In genomic region chr14:103520657-103521437, GRCh38 we compare ENCODE assay signal across 8 cellular contexts. TPM values are rescaled to one million over a fixed set of nuclear protein-coding genes. Genes with fewer than 3 reads are reported as not detected.
DNase-seq lines count a peak whose midpoint lies in the region; ATAC-seq and TF ChIP-seq lines count a peak whose summit lies in the region.

No MANE protein-coding gene starts in this region.

- peak overlapping the region in 1 of 2 experiments; percentile 74; a peak in 2 of 4 replicates for H3K27ac ChIP-seq in SK-N-SH (ENCODE audit: low read depth in 2 of 2, low read length in 1 of 2)
- H3K27ac ChIP-seq in uterus, result peak overlapping the region; percentile 82 to 84

- WGBS in SK-N-SH (ENCODE audit: low lambda C conversion rate), result 25% methylated on average over 26 of the region's 66 CpGs

- H3K4me1 ChIP-seq in SK-N-SH (ENCODE audit: control insufficient read depth in 1 of 2, insufficient read depth in 2 of 2, low read depth in 1 of 2, low read length in 1 of 2) (peaks cover 0 to 20% of the 10 kb centered on the region in 2 experiments; a peak in 1 of 4 replicates), uterus (peaks cover 0 to 27% of the 10 kb centered on the region in 2 donors)

- peaks cover 9% of the 10 kb centered on the region for H3F3A ChIP-seq in SK-N-SH (replicated peaks; ENCODE audit: insufficient read depth)

- H4K20me1 ChIP-seq in SK-N-SH (ENCODE audit: insufficient read depth), result no peaks in the 10 kb centered on the region

- no peaks in the 10 kb centered on the region for H3K9me2 ChIP-seq in SK-N-SH

- DNase-seq in LHCN-M2 (ENCODE audit: low read depth), result peak; percentile 38
- peak; percentile 92 for DNase-seq in SK-N-SH
- peak; percentile 77 for DNase-seq in activated naive CD8-positive, alpha-beta T cell treated with anti-CD3 and anti-CD28 coated beads, Interleukin-2, amount 10 ng/mL, durations not matched to agents 7 days and 5 days
- peak; percentile 90 for DNase-seq in cardiac septum (ENCODE audit: low spot score)
- DNase-seq in pons (ENCODE audit: low spot score), result peak; percentile 75
- peak; percentile 84 to 86 for DNase-seq in uterus

- peaks cover 18% of the 10 kb centered on the region for H3K27me3 Mint-ChIP-seq in activated naive CD8-positive, alpha-beta T cell treated with anti-CD3 and anti-CD28 coated beads, Interleukin-2, amount 10 ng/mL, durations not matched to agents 7 days and 5 days

- H3K79me2 ChIP-seq in SK-N-SH (ENCODE audit: insufficient read depth), result no peaks in the 10 kb centered on the region

- no peak overlapping the region for H3K27ac Mint-ChIP-seq in activated naive CD8-positive, alpha-beta T cell treated with anti-CD3 and anti-CD28 coated beads, Interleukin-2, amount 10 ng/mL, durations not matched to agents 7 days and 5 days

- peak; percentile 36; the same call in 1 of the 2 replicates for TF ChIP-seq RAD21 in SK-N-SH (IDR thresholded peaks at IDR 0.05; ENCODE audit: low read length)

- TF ChIP-seq CTCF in SK-N-SH (IDR thresholded peaks at IDR 0.05), result peak; percentile 41
- peak; percentile 57 to 77 (median 64) for TF ChIP-seq CTCF in uterus (IDR thresholded peaks at IDR 0.05)

- POLR2A ChIA-PET in SK-N-SH (lab: Yijun Ruan, JAX), result interaction anchor here (0.6 to 3.5 kb wide), 5 partner anchors 22 to 1525 kb away, joined by 3 to 19 read pairs (median 3); partner anchors contain the start of genes BAG5 and EIF5
- POLR2A ChIA-PET in activated naive CD8-positive, alpha-beta T cell treated with anti-CD3 and anti-CD28 coated beads, Interleukin-2, amount 10 ng/mL, durations not matched to agents 7 days and 5 days (lab: Charles Lee), result interaction anchor here (1.0 to 2.0 kb wide), 5 partner anchors 14 to 187 kb away, joined by 3 to 10 read pairs (median 4); partner anchors contain the start of genes BAG5 and EIF5

- H3K4me1 Mint-ChIP-seq in activated naive CD8-positive, alpha-beta T cell treated with anti-CD3 and anti-CD28 coated beads, Interleukin-2, amount 10 ng/mL, durations not matched to agents 7 days and 5 days, result peaks cover 8% of the 10 kb centered on the region

- H3K4me2 ChIP-seq in SK-N-SH, result peak overlapping the region; percentile 83; the same call in 1 of the 2 replicates

- no peaks in the 10 kb centered on the region for H3K9me3 Mint-ChIP-seq in activated naive CD8-positive, alpha-beta T cell treated with anti-CD3 and anti-CD28 coated beads, Interleukin-2, amount 10 ng/mL, durations not matched to agents 7 days and 5 days

- no peak overlapping the region for H2AFZ ChIP-seq in SK-N-SH (ENCODE audit: low read depth)

- H3K36me3 ChIP-seq in SK-N-SH (replicated peaks in 1 of 2; ENCODE audit: control insufficient read depth in 1 of 2, insufficient read depth in 2 of 2, low read length in 1 of 2) (peaks cover 0 to 4% of the 10 kb centered on the region in 2 experiments), uterus (no peaks in the 10 kb centered on the region)

- H3K9me3 ChIP-seq in SK-N-SH, result no peaks in the 10 kb centered on the region
- no peaks in the 10 kb centered on the region for H3K9me3 ChIP-seq in uterus

- peak; percentile 68 for ATAC-seq in activated naive CD8-positive, alpha-beta T cell treated with anti-CD3 and anti-CD28 coated beads, Interleukin-2, amount 10 ng/mL, durations not matched to agents 7 days and 5 days (ENCODE audit: low read depth)
- ATAC-seq in HG02763 (IDR thresholded peaks at IDR 0.05; ENCODE audit: unreplicated experiment), result no peak

- CTCF ChIA-PET in SK-N-SH (lab: Yijun Ruan, JAX), result interaction anchor here (0.9 to 9.6 kb wide), 10 partner anchors 10 to 189 kb away, joined by 3 to 194 read pairs (median 6); no protein-coding TSS in a partner anchor

- no peak overlapping the region for H3K9ac ChIP-seq in SK-N-SH

- TF ChIP-seq EP300 in SK-N-SH (IDR thresholded peaks at IDR 0.05; ENCODE audit: borderline replicate concordance in 1 of 2, low read depth in 1 of 2, low read length in 1 of 2), result no peak

- TF ChIP-seq POLR2A in uterus (IDR thresholded peaks at IDR 0.05), result peak in 1 of 2 donors; percentile 53

- H3K27me3 ChIP-seq in SK-N-SH (ENCODE audit: insufficient read depth) (peaks cover 16% of the 10 kb centered on the region), uterus (no peaks in the 10 kb centered on the region)

- H3K36me3 Mint-ChIP-seq in activated naive CD8-positive, alpha-beta T cell treated with anti-CD3 and anti-CD28 coated beads, Interleukin-2, amount 10 ng/mL, durations not matched to agents 7 days and 5 days, result no peaks in the 10 kb centered on the region

- intact Hi-C loops in cardiac septum (cut with DNase I) (no loop called here), uterus (cut with DNase I; ENCODE audit: low total_unique reads) (loop anchor here (2.0 kb wide), 1 partner anchor 24 kb away; no protein-coding TSS in a partner anchor)

- H3K4me3 ChIP-seq in GM08714 (ENCODE audit: low read length) (peak overlapping the region; percentile 20; the same call in 1 of the 2 replicates), SK-N-SH (ENCODE audit: low read depth in 2 of 2, low read length in 1 of 2) (peak overlapping the region; percentile 35 to 57; a peak in 3 of 4 replicates), uterus (peak overlapping the region; percentile 49 to 51)

- H3K4me3 Mint-ChIP-seq in activated naive CD8-positive, alpha-beta T cell treated with anti-CD3 and anti-CD28 coated beads, Interleukin-2, amount 10 ng/mL, durations not matched to agents 7 days and 5 days, result peak overlapping the region; percentile 58

TF ChIP-seq in SK-N-SH, 30 proteins besides CTCF, POLR2A, EP300 and RAD21 (continues in another document):
- no peak for TF ChIP-seq FOXJ3 (CRISPR knock-in tag; IDR thresholded peaks at IDR 0.05)
- TF ChIP-seq IRF3 (IDR thresholded peaks at IDR 0.05; ENCODE audit: low read depth, low read length), result no peak
- 0 out of 2 replicates have a peak, but pooled peaks have one; percentile 12 for TF ChIP-seq NFIC (IDR thresholded peaks at IDR 0.05; ENCODE audit: borderline replicate concordance)
- no peak for TF ChIP-seq ZBTB33 (IDR thresholded peaks at IDR 0.05; ENCODE audit: borderline replicate concordance, low read depth)
- no peak for TF ChIP-seq CHD2 (IDR thresholded peaks at IDR 0.05; ENCODE audit: low read length, partially characterized antibody)

RNA-seq across cellular contexts. Expression of gene CKB, which starts 1.8 kb away (rescaled TPM):
- total RNA-seq in LHCN-M2 (2014; rRNA removed), result 17.7 and 46.7 TPM in 2 replicates
- polyA plus RNA-seq in LHCN-M2 (2012), result 113 TPM
- polyA plus RNA-seq in SK-N-SH (2012; rRNA removed), result 47.6 and 53.0 TPM in 2 replicates
- 24.1 and 41.5 TPM in 2 replicates for polyA plus RNA-seq in SK-N-SH (2012; cell fraction: cytosol; rRNA removed)
- 111 and 208 TPM in 2 replicates for polyA plus RNA-seq in SK-N-SH (2012; cell fraction: nucleus; rRNA removed)
- 1 to 10 TPM; 4.3 to 4.4 TPM for total RNA-seq in activated naive CD8-positive, alpha-beta T cell treated with anti-CD3 and anti-CD28 coated beads, Interleukin-2, amount 10 ng/mL, durations not matched to agents 7 days and 5 days
- 327 TPM for total RNA-seq in cardiac septum
- 100 to 1,000 TPM in 3 of 4 donors, 10 to 100 TPM in 1; 96.2 to 291 (median 218) TPM for total RNA-seq in uterus

RNA-seq across cellular contexts. Expression of gene TRMT61A, which starts 8.1 kb away (rescaled TPM):
- 20.3 and 21.6 TPM in 2 replicates for total RNA-seq in LHCN-M2 (2014; rRNA removed)
- polyA plus RNA-seq in LHCN-M2 (2012), result 13.0 TPM
- polyA plus RNA-seq in SK-N-SH (2012; rRNA removed), result 15.8 and 18.1 TPM in 2 replicates
- 6.9 and 12.1 TPM in 2 replicates for polyA plus RNA-seq in SK-N-SH (2012; cell fraction: cytosol; rRNA removed)
- polyA plus RNA-seq in SK-N-SH (2012; cell fraction: nucleus; rRNA removed), result 32.9 and 37.6 TPM in 2 replicates
- total RNA-seq in activated naive CD8-positive, alpha-beta T cell treated with anti-CD3 and anti-CD28 coated beads, Interleukin-2, amount 10 ng/mL, durations not matched to agents 7 days and 5 days, result 1 to 10 TPM; 7.8 to 9.2 TPM
- total RNA-seq in cardiac septum, result 5.2 TPM
- total RNA-seq in uterus, result 10 to 100 TPM in 2 of 4 donors, 1 to 10 TPM in 2; 3.6 to 26.5 (median 8.7) TPM

RNA-seq across cellular contexts. Expression of gene BAG5, which starts 41.6 kb away (rescaled TPM):
- 33.0 and 33.8 TPM in 2 replicates for total RNA-seq in LHCN-M2 (2014; rRNA removed)
- 10.6 TPM for polyA plus RNA-seq in LHCN-M2 (2012)
- 5.2 and 5.9 TPM in 2 replicates for polyA plus RNA-seq in SK-N-SH (2012; rRNA removed)
- 7.9 and 8.3 TPM in 2 replicates for polyA plus RNA-seq in SK-N-SH (2012; cell fraction: cytosol; rRNA removed)
- polyA plus RNA-seq in SK-N-SH (2012; cell fraction: nucleus; rRNA removed), result 3.4 and 5.4 TPM in 2 replicates
- total RNA-seq in activated naive CD8-positive, alpha-beta T cell treated with anti-CD3 and anti-CD28 coated beads, Interleukin-2, amount 10 ng/mL, durations not matched to agents 7 days and 5 days, result 10 to 100 TPM; 31.7 to 32.3 TPM
- 20.1 TPM for total RNA-seq in cardiac septum
- 10 to 100 TPM; 13.8 to 43.6 (median 33.1) TPM for total RNA-seq in uterus

RNA-seq across cellular contexts. Expression of gene COA8, which starts 41.9 kb away (rescaled TPM):
- total RNA-seq in LHCN-M2 (2014; rRNA removed) (43.7 and 59.7 TPM in 2 replicates), cardiac septum (43.8 TPM), uterus (10 to 100 TPM in 3 of 4 donors, not detected in 1; 26.9 to 51.5 (median 31.6) TPM)
- polyA plus RNA-seq in LHCN-M2 (2012), result 53.2 TPM
- polyA plus RNA-seq in SK-N-SH (2012; rRNA removed), result 25.2 and 25.4 TPM in 2 replicates
- 29.8 and 31.6 TPM in 2 replicates for polyA plus RNA-seq in SK-N-SH (2012; cell fraction: cytosol; rRNA removed)
- polyA plus RNA-seq in SK-N-SH (2012; cell fraction: nucleus; rRNA removed), result 4.9 and 8.9 TPM in 2 replicates
- 10 to 100 TPM; 26.7 to 29.5 TPM for total RNA-seq in activated naive CD8-positive, alpha-beta T cell treated with anti-CD3 and anti-CD28 coated beads, Interleukin-2, amount 10 ng/mL, durations not matched to agents 7 days and 5 days

Comparison
In these comparisons a context has a peak if more than half of its experiments do, and no peak if none do; other contexts are left out.
1. DNase-seq: peak in every context shown above with its lines; median percentile 92 in SK-N-SH; 90 in cardiac septum; 85 in uterus; 77 in activated naive CD8-positive, alpha-beta T cell treated with anti-CD3 and anti-CD28 coated beads, Interleukin-2, amount 10 ng/mL, durations not matched to agents 7 days and 5 days; 75 in pons; 38 in LHCN-M2.